ENCODE assay signal across 1 cellular context in the genomic region with DNA sequence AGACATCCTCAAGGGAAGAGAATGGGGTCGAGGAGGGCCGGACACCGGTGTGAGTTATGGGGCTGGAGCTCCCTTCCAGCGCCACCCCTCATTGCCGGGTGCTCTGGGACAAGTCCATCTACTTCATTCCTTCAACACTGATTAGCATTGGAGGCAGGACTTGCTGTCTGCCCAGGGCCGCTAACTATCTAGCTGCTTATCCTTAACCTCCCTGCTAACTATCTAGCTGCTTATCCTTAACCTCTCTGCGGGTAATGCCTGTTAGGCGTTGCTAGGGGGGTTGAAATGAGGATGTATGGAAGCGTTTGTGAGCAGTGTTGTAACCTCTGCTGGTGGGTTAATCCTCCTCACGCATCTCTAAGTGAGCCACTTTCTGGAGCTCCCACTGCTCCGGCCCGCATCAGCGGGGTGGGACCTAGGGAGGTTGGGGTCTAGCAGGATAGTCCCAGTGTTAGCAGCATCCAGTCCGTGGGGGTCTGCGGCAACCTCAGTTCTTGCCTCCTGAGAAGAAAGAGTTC.
TF ChIP-seq lines count a peak whose summit lies in the region.

No MANE protein-coding gene starts in this region.

TF ChIP-seq in IMR-90, 13 proteins besides CTCF, POLR2A, EP300 and RAD21:
- TF ChIP-seq, protein P1, sequence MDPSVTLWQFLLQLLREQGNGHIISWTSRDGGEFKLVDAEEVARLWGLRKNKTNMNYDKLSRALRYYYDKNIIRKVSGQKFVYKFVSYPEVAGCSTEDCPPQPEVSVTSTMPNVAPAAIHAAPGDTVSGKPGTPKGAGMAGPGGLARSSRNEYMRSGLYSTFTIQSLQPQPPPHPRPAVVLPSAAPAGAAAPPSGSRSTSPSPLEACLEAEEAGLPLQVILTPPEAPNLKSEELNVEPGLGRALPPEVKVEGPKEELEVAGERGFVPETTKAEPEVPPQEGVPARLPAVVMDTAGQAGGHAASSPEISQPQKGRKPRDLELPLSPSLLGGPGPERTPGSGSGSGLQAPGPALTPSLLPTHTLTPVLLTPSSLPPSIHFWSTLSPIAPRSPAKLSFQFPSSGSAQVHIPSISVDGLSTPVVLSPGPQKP (IDR thresholded peaks at IDR 0.05; ENCODE audit: borderline replicate concordance, low read depth, low read length): no peak
- no peak for TF ChIP-seq FOS (IDR thresholded peaks at IDR 0.05; ENCODE audit: low read depth, low read length)
- no peak for TF ChIP-seq RFX5 (IDR thresholded peaks at IDR 0.05; ENCODE audit: low read depth, low read length)
- TF ChIP-seq CHD1 (IDR thresholded peaks at IDR 0.05; ENCODE audit: low read depth, low read length): no peak
- TF ChIP-seq, protein P2, sequence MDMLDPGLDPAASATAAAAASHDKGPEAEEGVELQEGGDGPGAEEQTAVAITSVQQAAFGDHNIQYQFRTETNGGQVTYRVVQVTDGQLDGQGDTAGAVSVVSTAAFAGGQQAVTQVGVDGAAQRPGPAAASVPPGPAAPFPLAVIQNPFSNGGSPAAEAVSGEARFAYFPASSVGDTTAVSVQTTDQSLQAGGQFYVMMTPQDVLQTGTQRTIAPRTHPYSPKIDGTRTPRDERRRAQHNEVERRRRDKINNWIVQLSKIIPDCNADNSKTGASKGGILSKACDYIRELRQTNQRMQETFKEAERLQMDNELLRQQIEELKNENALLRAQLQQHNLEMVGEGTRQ (IDR thresholded peaks at IDR 0.05; ENCODE audit: low read depth, low read length): no peak
- no peak for TF ChIP-seq SMC3 (IDR thresholded peaks at IDR 0.05; ENCODE audit: low read depth, low read length)
- TF ChIP-seq MXI1 (IDR thresholded peaks at IDR 0.05; ENCODE audit: borderline replicate concordance, low read depth, low read length): no peak
- TF ChIP-seq MAFK (IDR thresholded peaks at IDR 0.05; ENCODE audit: low read depth, low read length): no peak
- TF ChIP-seq CEBPB (IDR thresholded peaks at IDR 0.05; ENCODE audit: low read depth, low read length): no peak
- TF ChIP-seq NFE2L2 (IDR thresholded peaks at IDR 0.05; ENCODE audit: low read depth, low read length): no peak
- TF ChIP-seq BHLHE40 (IDR thresholded peaks at IDR 0.05; ENCODE audit: low read depth, low read length): no peak
- TF ChIP-seq MAZ (IDR thresholded peaks at IDR 0.05; ENCODE audit: borderline replicate concordance, low read depth, low read length): no peak
- no peak for TF ChIP-seq RCOR1 (IDR thresholded peaks at IDR 0.05; ENCODE audit: insufficient replicate concordance, low read length)
